Comparison of ENCODE assay signal across 26 cellular contexts in the genomic region with DNA sequence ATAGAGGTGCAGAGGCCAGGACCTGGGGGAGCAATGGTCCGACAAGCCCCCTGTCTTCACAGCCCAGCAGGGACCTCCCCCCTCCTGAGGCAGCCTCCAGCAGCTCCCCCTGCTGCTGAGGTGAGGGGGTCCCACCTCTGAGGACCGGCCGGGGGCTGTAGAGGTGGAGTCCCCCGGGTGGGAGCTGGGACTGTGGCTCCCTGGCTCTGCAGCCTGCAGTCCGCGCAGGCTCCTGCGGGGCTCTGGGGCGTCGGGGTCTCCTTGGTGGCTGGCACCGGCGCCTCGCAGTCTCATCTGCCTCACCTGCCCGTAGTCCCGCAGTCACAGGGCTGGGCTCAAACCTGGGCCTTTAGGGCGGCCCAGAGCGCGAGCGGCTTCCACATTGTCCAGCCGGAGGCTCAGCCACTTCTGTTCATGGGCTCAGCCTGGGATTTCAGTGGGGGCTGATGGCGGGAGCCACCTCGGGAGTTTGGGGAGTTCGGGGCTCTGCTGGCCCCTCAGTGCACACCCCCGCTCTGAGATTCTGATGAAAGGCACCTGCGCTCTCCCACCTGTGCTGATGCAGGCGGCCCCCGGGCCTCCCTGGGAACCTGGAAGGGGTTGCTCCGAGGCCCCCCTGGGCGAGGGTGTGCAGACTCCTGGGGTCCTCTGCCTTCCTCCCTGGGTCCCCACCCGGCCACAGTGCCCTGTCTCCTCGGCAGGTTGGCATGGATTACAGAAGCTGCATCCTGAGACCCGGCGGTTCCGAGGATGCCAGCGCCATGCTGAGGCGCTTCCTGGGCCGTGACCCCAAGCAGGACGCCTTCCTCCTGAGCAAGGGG. TPM values are rescaled to one million over a fixed set of nuclear protein-coding genes. Genes with fewer than 3 reads are reported as not detected.
"Had no signal": no experiment of that assay in that cellular context is flagged by ENCODE, and none has a peak within 500 bp of the region (broad histone marks: within the 10 kb centered on the region; RNA-seq: fewer than 3 reads in every experiment).

No MANE protein-coding gene starts in this region.

- H3K9ac ChIP-seq: parathyroid adenoma had no signal

- DNase-seq: activated CD4-positive, alpha-beta T cell treated with anti-CD3 and anti-CD28 coated beads for 1 hour; activated CD4-positive, alpha-beta T cell treated with anti-CD3 and anti-CD28 coated beads, Interleukin-2, amount 50 U/mL, for 4 hours; activated effector memory CD4-positive, alpha-beta T cell treated with anti-CD3 and anti-CD28 coated beads, Interleukin-2, amount 50 U/mL, for 16 hours; activated naive CD4-positive, alpha-beta T cell treated with anti-CD3 and anti-CD28 coated beads, Interleukin-2, amount 50 U/mL, for 16 hours; activated T-cell treated with anti-CD3 and anti-CD28 coated beads, Interleukin-2, amount 50 U/mL, for 72 hours; aorta; brain microvascular endothelial cell; cortex of kidney; effector CD4-positive, alpha-beta T cell; immature natural killer cell; mesenchymal stem cell; naive thymus-derived CD8-positive, alpha-beta T cell; stimulated activated CD4-positive, alpha-beta T cell treated with anti-CD3 and anti-CD28 coated beads, Interleukin-12 subunit alpha, Interleukin-12 subunit beta, amount 100 ng/mL, for 4 hours; stimulated activated CD4-positive, alpha-beta T cell treated with anti-CD3 and anti-CD28 coated beads, Interleukin-1b, Interleukin-23, amount 100 ng/mL, for 48 hours; stimulated activated naive CD4-positive, alpha-beta T cell treated with Interleukin-2 at 50 U/mL for 16 hours; T-helper 2 cell; thyroid gland had no signal

- ATAC-seq: activated T-cell treated with anti-CD3 and anti-CD28 coated beads, Interleukin-2, amount 50 U/mL, for 72 hours; gastroesophageal sphincter; naive thymus-derived CD8-positive, alpha-beta T cell had no signal

- H3K27me3 ChIP-seq: brain microvascular endothelial cell, gastroesophageal sphincter, heart left ventricle, thyroid gland, vagina had no signal

- H3K27ac ChIP-seq: brain microvascular endothelial cell, gastroesophageal sphincter, parathyroid adenoma, thyroid gland, vagina, VCaP had no signal

- H3K9me3 ChIP-seq: gastroesophageal sphincter, heart left ventricle, thyroid gland, vagina had no signal

- H3K4me1 ChIP-seq: gastroesophageal sphincter, parathyroid adenoma, thyroid gland, vagina had no signal

- H3K4me3 ChIP-seq: gastroesophageal sphincter, heart left ventricle, thyroid gland, vagina had no signal

- H2AFZ ChIP-seq: parathyroid adenoma had no signal

- H3K79me2 ChIP-seq: parathyroid adenoma had no signal

RNA-seq across cellular contexts. Expression of gene ZNF556, which starts 54.5 kb away (rescaled TPM):
- total RNA-seq: activated CD8-positive, alpha-beta memory T cell treated with anti-CD3 and anti-CD28 coated beads for 36 hours; mucosa of gallbladder; naive thymus-derived CD8-positive, alpha-beta T cell; subcutaneous adipose tissue; thyroid gland; vagina had no signal
- polyA plus RNA-seq: aorta; heart left ventricle; immature natural killer cell; liver; naive thymus-derived CD8-positive, alpha-beta T cell had no signal
